Comparison of ENCODE assay signal across 8 cellular contexts in genomic region chr10:103396789-103397087, GRCh38. TPM values are rescaled to one million over a fixed set of nuclear protein-coding genes. Genes with fewer than 3 reads are reported as not detected.
DNase-seq lines count a peak whose midpoint lies in the region; ATAC-seq and TF ChIP-seq lines count a peak whose summit lies in the region.

No MANE protein-coding gene starts in this region.

- no peak overlapping the region for H3K18ac ChIP-seq in IMR-90 (ENCODE audit: low read depth, low read length)

- peaks cover 5% of the 10 kb centered on the region; the same call in 1 of the 2 replicates for H4K20me1 ChIP-seq in IMR-90 (ENCODE audit: insufficient read depth, low read length)

- H3K4me3 ChIP-seq in BE2C (ENCODE audit: low read depth, low read length) (peak overlapping the region; percentile 89), IMR-90 (ENCODE audit: insufficient read depth, low read depth, low read length) (peak overlapping the region; percentile 95), colonic mucosa (peak overlapping the region; percentile 95)

- no peak for TF ChIP-seq RAD21 in IMR-90 (IDR thresholded peaks at IDR 0.05; ENCODE audit: low read length)

- intact Hi-C loops in IMR-90 (cut with micrococcal nuclease): loop anchor here (1.0 kb wide), 1 partner anchor 45 kb away; the partner anchor contains the start of gene PCGF6
- intact Hi-C loops in colonic mucosa (cut with DNase I): no loop called here

- peak overlapping the region; percentile 47 for H4K91ac ChIP-seq in IMR-90 (ENCODE audit: insufficient read depth, low read depth, low read length)

- WGBS in IMR-90 (ENCODE audit: extremely low coverage in 2 of 2, insufficient read length in 1 of 2), 2 experiments: no CpG with 5 or more reads among the region's 8 CpGs

- peak overlapping the region; percentile 49 for H2BK5ac ChIP-seq in IMR-90 (ENCODE audit: low read depth, low read length, poor library complexity, severe bottlenecking)

- H3K27ac Mint-ChIP-seq in naive thymus-derived CD8-positive, alpha-beta T cell: peak overlapping the region; percentile 92 to 99 (median 94)

- H3K79me1 ChIP-seq in IMR-90 (ENCODE audit: low read depth in 1 of 2, low read length in 2 of 2): peaks cover 29 to 49% of the 10 kb centered on the region in 2 experiments

- H2BK15ac ChIP-seq in IMR-90 (ENCODE audit: low read depth, low read length): no peak overlapping the region; the same call in 2 of the 3 replicates

- H3K36me3 ChIP-seq in BE2C (peaks cover 53% of the 10 kb centered on the region), IMR-90 (ENCODE audit: control insufficient read depth, insufficient read depth, low read length) (peaks cover 20% of the 10 kb centered on the region), colonic mucosa (no peaks in the 10 kb centered on the region)

- peak overlapping the region; percentile 85 for H3K14ac ChIP-seq in IMR-90 (replicated peaks; ENCODE audit: low read depth, low read length)

- TF ChIP-seq CTCF in BE2C (IDR thresholded peaks at IDR 0.05; ENCODE audit: low read depth, low read length): no peak
- no peak for TF ChIP-seq CTCF in IMR-90 (conservative IDR thresholded peaks at IDR 0.05; ENCODE audit: low read depth, low read length)
- no peak for TF ChIP-seq CTCF in colonic mucosa (IDR thresholded peaks at IDR 0.05)

- peak overlapping the region; percentile 92 for H2AK9ac ChIP-seq in IMR-90 (replicated peaks; ENCODE audit: low read depth, low read length, poor library complexity)

- no peaks in the 10 kb centered on the region for H3K9me3 Mint-ChIP-seq in naive thymus-derived CD8-positive, alpha-beta T cell

- POLR2A ChIA-PET in IMR-90 (lab: Charles Lee; ENCODE audit: unreplicated experiment): no interaction called here
- POLR2A ChIA-PET in naive thymus-derived CD8-positive, alpha-beta T cell (lab: Charles Lee): interaction anchor here (1.0 to 1.9 kb wide), 4 partner anchors 15 to 264 kb away, joined by 3 to 16 read pairs (median 6); partner anchors contain the start of gene TAF5

- DNase-seq in BE2C (no peak), IMR-90 (no peak), colonic mucosa (no peak), SW 1271 (lab: John Stamatoyannopoulos, UW) (no peak), RPMI8226 (no peak), NOMO-1 (lab: John Stamatoyannopoulos, UW; ENCODE audit: unreplicated experiment in 2 of 2) (no peak)
- no peak for DNase-seq in naive thymus-derived CD8-positive, alpha-beta T cell

- H3K9me3 ChIP-seq in BE2C: no peaks in the 10 kb centered on the region
- no peaks in the 10 kb centered on the region for H3K9me3 ChIP-seq in IMR-90 (ENCODE audit: control insufficient read depth, insufficient read depth, low read length)
- H3K9me3 ChIP-seq in colonic mucosa: no peaks in the 10 kb centered on the region

- peak overlapping the region; percentile 83 for H2AK5ac ChIP-seq in IMR-90 (ENCODE audit: low read depth, low read length)

- in situ Hi-C loops in IMR-90 (cut with MboI; ENCODE audit: low sequenced_read_pairs): no loop called here

- CTCF ChIA-PET in IMR-90 (lab: Yijun Ruan, JAX): no interaction called here

- H4K8ac ChIP-seq in IMR-90 (ENCODE audit: low read depth in 2 of 2, low read length in 2 of 2): peak overlapping the region; percentile 49 to 95

- H3K4ac ChIP-seq in IMR-90 (ENCODE audit: low read depth, low read length): peak overlapping the region; percentile 85

- no peak for TF ChIP-seq POLR2A in IMR-90 (IDR thresholded peaks at IDR 0.05; ENCODE audit: low read depth, low read length)

- peak overlapping the region; percentile 37 for H3K56ac ChIP-seq in IMR-90 (ENCODE audit: extremely low read depth, insufficient read depth, low read length)

- ATAC-seq in IMR-90 (ENCODE audit: low read depth) (peak; percentile 5; the same call in 1 of the 2 replicates), HG03442 (IDR thresholded peaks at IDR 0.05; ENCODE audit: unreplicated experiment) (no peak)
- no peak for ATAC-seq in naive thymus-derived CD8-positive, alpha-beta T cell

- peak overlapping the region; percentile 84 for H3K4me2 ChIP-seq in IMR-90 (ENCODE audit: low read depth, low read length)

- dilution Hi-C loops in IMR-90 (cut with HindIII; ENCODE audit: low sequenced_read_pairs, unreplicated experiment): no loop called here

- peaks cover 0 to 56% (median 5%) of the 10 kb centered on the region in 3 donors for H3K36me3 Mint-ChIP-seq in naive thymus-derived CD8-positive, alpha-beta T cell

- H3K23ac ChIP-seq in IMR-90 (ENCODE audit: low read depth, low read length): peak overlapping the region; percentile 94

- H2BK20ac ChIP-seq in IMR-90 (ENCODE audit: low read depth, low read length): no peak overlapping the region

- BruUV-seq in IMR-90 (replicated peaks; lab: Mats Ljungman, UMichigan): TSS peak; percentile 80

- H3K9me1 ChIP-seq in IMR-90 (ENCODE audit: insufficient read depth, low read length): peaks cover 2% of the 10 kb centered on the region; the same call in 1 of the 2 replicates

- H3K27ac ChIP-seq in IMR-90 (ENCODE audit: insufficient read depth, low read length): peak overlapping the region; percentile 82
- peak overlapping the region; percentile 56 for H3K27ac ChIP-seq in colonic mucosa

- H2AFZ ChIP-seq in IMR-90 (replicated peaks; ENCODE audit: low read length, poor library complexity): peak overlapping the region; percentile 93

- H3K9ac ChIP-seq in IMR-90 (ENCODE audit: low read depth, low read length) (peak overlapping the region; percentile 92), colonic mucosa (ENCODE audit: low read depth in 2 of 2, low read length in 2 of 2) (peak overlapping the region; percentile 90 to 96)

- no peaks in the 10 kb centered on the region for H3K27me3 Mint-ChIP-seq in naive thymus-derived CD8-positive, alpha-beta T cell

- no peaks in the 10 kb centered on the region for H3K4me1 ChIP-seq in BE2C
- H3K4me1 ChIP-seq in IMR-90 (ENCODE audit: control insufficient read depth, insufficient read depth, low read length): peaks cover 8% of the 10 kb centered on the region
- H3K4me1 ChIP-seq in colonic mucosa: peaks cover 14% of the 10 kb centered on the region

- H2BK120ac ChIP-seq in IMR-90 (ENCODE audit: low read depth, low read length): no peak overlapping the region

- no peaks in the 10 kb centered on the region for H3K27me3 ChIP-seq in BE2C
- H3K27me3 ChIP-seq in IMR-90 (ENCODE audit: control insufficient read depth, insufficient read depth, low read length): no peaks in the 10 kb centered on the region
- no peaks in the 10 kb centered on the region for H3K27me3 ChIP-seq in colonic mucosa

- peaks cover 27 to 60% (median 50%) of the 10 kb centered on the region in 4 donors for H3K4me1 Mint-ChIP-seq in naive thymus-derived CD8-positive, alpha-beta T cell

- peak overlapping the region; percentile 84 for H4K5ac ChIP-seq in IMR-90 (ENCODE audit: low read depth, low read length)

- H3K4me3 Mint-ChIP-seq in naive thymus-derived CD8-positive, alpha-beta T cell: peak overlapping the region; percentile 88 to 99 (median 98)

TF ChIP-seq in IMR-90, 13 proteins besides CTCF, POLR2A, EP300 and RAD21 (continues in another document):
- TF ChIP-seq BHLHE40 (IDR thresholded peaks at IDR 0.05; ENCODE audit: low read depth, low read length): no peak
- no peak for TF ChIP-seq RFX5 (IDR thresholded peaks at IDR 0.05; ENCODE audit: low read depth, low read length)
- no peak for TF ChIP-seq SMC3 (IDR thresholded peaks at IDR 0.05; ENCODE audit: low read depth, low read length)

RNA-seq across cellular contexts. Expression of gene PDCD11, which starts 0.3 kb away (rescaled TPM):
- polyA plus RNA-seq in BE2C (2012; ENCODE audit: insufficient read depth, insufficient read length, low read depth): 73.4 TPM
- 49.7 and 56.8 TPM in 2 replicates for total RNA-seq in IMR-90 (2012; rRNA removed)
- 20.0 and 20.4 TPM in 2 replicates for polyA plus RNA-seq in IMR-90 (2012; rRNA removed)
- polyA plus RNA-seq in IMR-90 (2012; cell fraction: cytosol; rRNA removed): 8.1 and 9.3 TPM in 2 replicates
- 52.7 and 65.9 TPM in 2 replicates for polyA plus RNA-seq in IMR-90 (2012; cell fraction: nucleus; rRNA removed; ENCODE audit: low replicate concordance)
- total RNA-seq in colonic mucosa: 10 to 100 TPM; 14.9 to 33.6 TPM
- 10 to 100 TPM; 40.3 to 44.2 TPM for total RNA-seq in naive thymus-derived CD8-positive, alpha-beta T cell
- polyA plus RNA-seq in naive thymus-derived CD8-positive, alpha-beta T cell: 10 to 100 TPM in 1 of 3 donors, 1 to 10 TPM in 2; 8.6 to 14.9 (median 9.9) TPM

RNA-seq across cellular contexts. Expression of gene ATP5MK, which starts 0.5 kb away (rescaled TPM):
- polyA plus RNA-seq in BE2C (2012; ENCODE audit: insufficient read depth, insufficient read length, low read depth): 468 TPM
- 101 and 128 TPM in 2 replicates for total RNA-seq in IMR-90 (2012; rRNA removed)
- polyA plus RNA-seq in IMR-90 (2012; rRNA removed): 73.4 and 89.8 TPM in 2 replicates
- 197 and 1,142 TPM in 2 replicates for polyA plus RNA-seq in IMR-90 (2012; cell fraction: cytosol; rRNA removed)
- polyA plus RNA-seq in IMR-90 (2012; cell fraction: nucleus; rRNA removed; ENCODE audit: low replicate concordance): 18.2 and 129 TPM in 2 replicates
- 100 to 1,000 TPM; 551 to 577 TPM for total RNA-seq in colonic mucosa
- 100 to 1,000 TPM; 140 to 146 TPM for total RNA-seq in naive thymus-derived CD8-positive, alpha-beta T cell
- 100 to 1,000 TPM; 385 to 601 (median 461) TPM for polyA plus RNA-seq in naive thymus-derived CD8-positive, alpha-beta T cell

RNA-seq across cellular contexts. Expression of gene TAF5, which starts 29.0 kb away (rescaled TPM):
- 8.3 TPM for polyA plus RNA-seq in BE2C (2012; ENCODE audit: insufficient read depth, insufficient read length, low read depth)
- 3.6 and 5.0 TPM in 2 replicates for total RNA-seq in IMR-90 (2012; rRNA removed)
- 1.7 and 1.9 TPM in 2 replicates for polyA plus RNA-seq in IMR-90 (2012; rRNA removed)
- 0.55 and 0.74 TPM in 2 replicates for polyA plus RNA-seq in IMR-90 (2012; cell fraction: cytosol; rRNA removed)
- polyA plus RNA-seq in IMR-90 (2012; cell fraction: nucleus; rRNA removed; ENCODE audit: low replicate concordance): 1.1 and 1.5 TPM in 2 replicates
- 10 to 100 TPM in 1 of 2 donors, 1 to 10 TPM in 1; 5.5 to 10.3 TPM for total RNA-seq in colonic mucosa
- total RNA-seq in naive thymus-derived CD8-positive, alpha-beta T cell: 1 to 10 TPM; 6.2 to 6.6 TPM
- 1 to 10 TPM; 1.3 to 3.7 (median 2.6) TPM for polyA plus RNA-seq in naive thymus-derived CD8-positive, alpha-beta T cell

RNA-seq across cellular contexts. Expression of gene PCGF6, which starts 45.8 kb away (rescaled TPM):
- 10.4 TPM for polyA plus RNA-seq in BE2C (2012; ENCODE audit: insufficient read depth, insufficient read length, low read depth)
- 6.5 and 10.0 TPM in 2 replicates for total RNA-seq in IMR-90 (2012; rRNA removed)
- 4.0 and 4.9 TPM in 2 replicates for polyA plus RNA-seq in IMR-90 (2012; rRNA removed)
- 1.4 and 4.2 TPM in 2 replicates for polyA plus RNA-seq in IMR-90 (2012; cell fraction: cytosol; rRNA removed)
- 0.74 and 2.8 TPM in 2 replicates for polyA plus RNA-seq in IMR-90 (2012; cell fraction: nucleus; rRNA removed; ENCODE audit: low replicate concordance)
- total RNA-seq in colonic mucosa: 1 to 10 TPM; 7.6 to 8.6 TPM
- total RNA-seq in naive thymus-derived CD8-positive, alpha-beta T cell: 1 to 10 TPM; 7.9 to 8.1 TPM
- 1 to 10 TPM; 4.4 to 7.2 (median 5.3) TPM for polyA plus RNA-seq in naive thymus-derived CD8-positive, alpha-beta T cell

RNA-seq across cellular contexts. Expression of gene CALHM2, which starts 55.4 kb away (rescaled TPM):
- polyA plus RNA-seq in BE2C (2012; ENCODE audit: insufficient read depth, insufficient read length, low read depth): 57.6 TPM
- total RNA-seq in IMR-90 (2012; rRNA removed): 2.2 and 2.5 TPM in 2 replicates
- 7.9 and 9.0 TPM in 2 replicates for polyA plus RNA-seq in IMR-90 (2012; rRNA removed)
- 7.2 and 13.4 TPM in 2 replicates for polyA plus RNA-seq in IMR-90 (2012; cell fraction: cytosol; rRNA removed)
- 7.4 and 12.8 TPM in 2 replicates for polyA plus RNA-seq in IMR-90 (2012; cell fraction: nucleus; rRNA removed; ENCODE audit: low replicate concordance)
- 1 to 10 TPM; 3.5 to 8.0 TPM for total RNA-seq in colonic mucosa
- 10 to 100 TPM; 18.6 to 22.4 TPM for total RNA-seq in naive thymus-derived CD8-positive, alpha-beta T cell
- polyA plus RNA-seq in naive thymus-derived CD8-positive, alpha-beta T cell: 10 to 100 TPM in 1 of 3 donors, 1 to 10 TPM in 2; 3.0 to 16.8 (median 5.8) TPM
